ENCODE assay signal across 28 cellular contexts in genomic region chr6:8551386-8551785, GRCh38.
"Had no signal": no experiment of that assay in that cellular context is flagged by ENCODE, and none has a peak within 500 bp of the region (broad histone marks: within the 10 kb centered on the region; RNA-seq: fewer than 3 reads in every experiment).

No MANE protein-coding gene starts in this region.

- H3K27me3 ChIP-seq: esophagus muscularis mucosa, foreskin keratinocyte, gastrocnemius medialis had no signal

- H3K9me3 ChIP-seq: esophagus muscularis mucosa, gastrocnemius medialis had no signal

- H3K27me3 Mint-ChIP-seq: activated CD4-positive, alpha-beta memory T cell treated with anti-CD3 and anti-CD28 coated beads, Interleukin-2, amount 10 ng/mL, durations not matched to agents 7 days and 5 days; activated naive CD4-positive, alpha-beta T cell treated with anti-CD3 and anti-CD28 coated beads, Interleukin-2, amount 10 ng/mL, durations not matched to agents 7 days and 5 days; effector memory CD8-positive, alpha-beta T cell had no signal

- H3K4me3 Mint-ChIP-seq: activated CD4-positive, alpha-beta memory T cell treated with anti-CD3 and anti-CD28 coated beads, Interleukin-2, amount 10 ng/mL, durations not matched to agents 7 days and 5 days; activated CD4-positive, alpha-beta T cell treated with anti-CD3 and anti-CD28 coated beads for 36 hours; activated CD4-positive, alpha-beta T cell treated with anti-CD3 and anti-CD28 coated beads, Interleukin-2, amount 10 ng/mL, durations not matched to agents 7 days and 5 days; activated naive CD4-positive, alpha-beta T cell treated with anti-CD3 and anti-CD28 coated beads, Interleukin-2, amount 10 ng/mL, durations not matched to agents 7 days and 5 days; activated naive CD8-positive, alpha-beta T cell treated with anti-CD3 and anti-CD28 coated beads, Interleukin-2, amount 10 ng/mL, durations not matched to agents 7 days and 5 days; activated T-cell treated with anti-CD3 and anti-CD28 coated beads, Interleukin-2, amount 50 U/mL, for 24 hours; activated T-cell treated with anti-CD3 and anti-CD28 coated beads, Interleukin-2, amount 50 U/mL, for 72 hours; effector memory CD8-positive, alpha-beta T cell had no signal

- H3K36me3 Mint-ChIP-seq: activated naive CD4-positive, alpha-beta T cell treated with anti-CD3 and anti-CD28 coated beads, Interleukin-2, amount 10 ng/mL, durations not matched to agents 7 days and 5 days; activated naive CD4-positive, alpha-beta T cell treated with anti-CD3 and anti-CD28 coated beads, Interleukin-2, amount 50 U/mL, for 72 hours; activated naive CD8-positive, alpha-beta T cell treated with anti-CD3 and anti-CD28 coated beads, Interleukin-2, amount 10 ng/mL, durations not matched to agents 7 days and 5 days had no signal

- DNase-seq: activated CD4-positive, alpha-beta memory T cell treated with anti-CD3 and anti-CD28 coated beads, Interleukin-2, amount 10 ng/mL, durations not matched to agents 7 days and 5 days; activated CD4-positive, alpha-beta T cell treated with anti-CD3 and anti-CD28 coated beads for 36 hours; activated CD4-positive, alpha-beta T cell treated with anti-CD3 and anti-CD28 coated beads, Interleukin-2, amount 10 ng/mL, durations not matched to agents 7 days and 5 days; activated CD4-positive, alpha-beta T cell treated with anti-CD3 and anti-CD28 coated beads, Interleukin-2, amount 50 U/mL, for 4 hours; activated CD4-positive, CD25-positive, alpha-beta regulatory T cell; activated CD4-positive, CD25-positive, alpha-beta regulatory T cell treated with anti-CD3 and anti-CD28 coated beads, Interleukin-2, amount 50 U/mL, for 72 hours; activated CD8-positive, alpha-beta memory T cell treated with anti-CD3 and anti-CD28 coated beads, Interleukin-2, amount 50 U/mL, for 48 hours; activated gamma-delta T cell; activated naive CD4-positive, alpha-beta T cell; activated naive CD4-positive, alpha-beta T cell treated with anti-CD3 and anti-CD28 coated beads, Interleukin-2, amount 10 ng/mL, durations not matched to agents 7 days and 5 days; activated naive CD8-positive, alpha-beta T cell treated with anti-CD3 and anti-CD28 coated beads, Interleukin-2, amount 10 ng/mL, durations not matched to agents 7 days and 5 days; activated T-cell treated with anti-CD3 and anti-CD28 coated beads for 4 hours; activated T-cell treated with anti-CD3 and anti-CD28 coated beads, Interleukin-2, amount 50 U/mL, for 24 hours; activated T-cell treated with anti-CD3 and anti-CD28 coated beads, Interleukin-2, amount 50 U/mL, for 72 hours; amniotic stem cell; anterior cingulate cortex; caudate nucleus; cortex of kidney; dermis blood vessel endothelial cell; effector CD4-positive, alpha-beta T cell; effector memory CD8-positive, alpha-beta T cell; erythroblast; foreskin keratinocyte; gastrocnemius medialis; glutamatergic neuron; T-helper 2 cell had no signal

- H3K4me3 ChIP-seq: esophagus muscularis mucosa, gastrocnemius medialis had no signal

- H3K36me3 ChIP-seq: esophagus muscularis mucosa, gastrocnemius medialis had no signal

- H3K4me1 ChIP-seq: esophagus muscularis mucosa, foreskin keratinocyte had no signal

- H3K9me3 Mint-ChIP-seq: activated CD4-positive, alpha-beta T cell treated with anti-CD3 and anti-CD28 coated beads, Interleukin-2, amount 10 ng/mL, durations not matched to agents 7 days and 5 days; activated naive CD4-positive, alpha-beta T cell treated with anti-CD3 and anti-CD28 coated beads, Interleukin-2, amount 10 ng/mL, durations not matched to agents 7 days and 5 days; activated naive CD4-positive, alpha-beta T cell treated with anti-CD3 and anti-CD28 coated beads, Interleukin-2, amount 50 U/mL, for 72 hours; activated T-cell treated with anti-CD3 and anti-CD28 coated beads, Interleukin-2, amount 50 U/mL, for 24 hours; activated T-cell treated with anti-CD3 and anti-CD28 coated beads, Interleukin-2, amount 50 U/mL, for 72 hours; effector memory CD8-positive, alpha-beta T cell had no signal

- H3K27ac ChIP-seq: esophagus muscularis mucosa, foreskin keratinocyte, gastrocnemius medialis had no signal

- ATAC-seq: activated CD4-positive, alpha-beta T cell treated with anti-CD3 and anti-CD28 coated beads for 36 hours; activated naive CD4-positive, alpha-beta T cell treated with anti-CD3 and anti-CD28 coated beads, Interleukin-2, amount 50 U/mL, for 72 hours; activated T-cell treated with anti-CD3 and anti-CD28 coated beads, Interleukin-2, amount 50 U/mL, for 72 hours; effector memory CD8-positive, alpha-beta T cell; foreskin keratinocyte; gastrocnemius medialis had no signal

- H3K4me1 Mint-ChIP-seq: activated CD4-positive, alpha-beta memory T cell treated with anti-CD3 and anti-CD28 coated beads, Interleukin-2, amount 10 ng/mL, durations not matched to agents 7 days and 5 days; activated CD4-positive, alpha-beta T cell treated with anti-CD3 and anti-CD28 coated beads for 36 hours; activated CD4-positive, alpha-beta T cell treated with anti-CD3 and anti-CD28 coated beads, Interleukin-2, amount 10 ng/mL, durations not matched to agents 7 days and 5 days; activated naive CD4-positive, alpha-beta T cell treated with anti-CD3 and anti-CD28 coated beads, Interleukin-2, amount 10 ng/mL, durations not matched to agents 7 days and 5 days; activated naive CD8-positive, alpha-beta T cell treated with anti-CD3 and anti-CD28 coated beads, Interleukin-2, amount 10 ng/mL, durations not matched to agents 7 days and 5 days had no signal

- H3K27ac Mint-ChIP-seq: activated CD4-positive, alpha-beta memory T cell treated with anti-CD3 and anti-CD28 coated beads, Interleukin-2, amount 10 ng/mL, durations not matched to agents 7 days and 5 days; activated CD4-positive, alpha-beta T cell treated with anti-CD3 and anti-CD28 coated beads for 36 hours; activated CD4-positive, alpha-beta T cell treated with anti-CD3 and anti-CD28 coated beads, Interleukin-2, amount 10 ng/mL, durations not matched to agents 7 days and 5 days; activated naive CD4-positive, alpha-beta T cell treated with anti-CD3 and anti-CD28 coated beads, Interleukin-2, amount 10 ng/mL, durations not matched to agents 7 days and 5 days; activated naive CD4-positive, alpha-beta T cell treated with anti-CD3 and anti-CD28 coated beads, Interleukin-2, amount 50 U/mL, for 72 hours; activated naive CD8-positive, alpha-beta T cell treated with anti-CD3 and anti-CD28 coated beads, Interleukin-2, amount 10 ng/mL, durations not matched to agents 7 days and 5 days; activated T-cell treated with anti-CD3 and anti-CD28 coated beads, Interleukin-2, amount 50 U/mL, for 24 hours; activated T-cell treated with anti-CD3 and anti-CD28 coated beads, Interleukin-2, amount 50 U/mL, for 72 hours; effector memory CD8-positive, alpha-beta T cell had no signal
